Comparison of ENCODE assay signal across 28 cellular contexts in the genomic region with DNA sequence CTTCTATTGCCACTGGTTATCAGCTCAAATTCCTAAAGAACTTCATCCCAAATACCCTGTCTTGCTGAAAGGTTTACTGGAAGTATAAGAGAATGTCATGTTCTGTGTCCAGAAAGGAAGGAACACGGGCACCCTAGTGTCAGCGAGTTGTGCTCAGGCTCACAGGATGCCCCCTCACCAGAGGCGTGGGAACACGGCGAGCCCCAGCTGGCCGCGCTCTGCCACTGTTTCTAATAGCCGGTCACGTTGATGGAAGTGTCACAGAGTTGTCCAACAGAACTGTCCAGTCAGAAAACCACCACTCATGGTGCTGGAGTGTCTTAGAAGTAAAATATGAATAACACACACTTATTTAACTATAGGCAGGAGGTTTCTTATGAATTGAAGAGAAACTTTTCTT.
A peak's percentile ranks its signal among the peaks of the same experiment; 100 is the strongest.
DNase-seq lines count a peak whose midpoint lies in the region; ATAC-seq and TF ChIP-seq lines count a peak whose summit lies in the region.
"Had no signal": no experiment of that assay in that cellular context is flagged by ENCODE, and none has a peak within 500 bp of the region (broad histone marks: within the 10 kb centered on the region; RNA-seq: fewer than 3 reads in every experiment).

No MANE protein-coding gene starts in this region.

- no peak overlapping the region for H2BK5ac ChIP-seq in neuronal stem cell (ENCODE audit: low read length)

- no peaks in the 10 kb centered on the region for H3K27me3 ChIP-seq in GM23338 (ENCODE audit: insufficient read depth)
- H3K27me3 ChIP-seq in neuronal stem cell (ENCODE audit: control insufficient read depth in 3 of 3, insufficient read depth in 3 of 3, low read depth in 1 of 3, low read length in 3 of 3): no peaks in the 10 kb centered on the region
- H3K27me3 ChIP-seq in upper lobe of right lung: no peaks in the 10 kb centered on the region
- H3K27me3 ChIP-seq: BLaER1, colonic mucosa, right atrium auricular region, spleen, thyroid gland had no signal

- H2AK5ac ChIP-seq in neuronal stem cell (ENCODE audit: low read depth, low read length): no peak overlapping the region

- intact Hi-C loops in upper lobe of right lung (cut with DNase I): no loop called here

- no peak overlapping the region for H3K4me3 Mint-ChIP-seq in activated T-cell treated with anti-CD3 and anti-CD28 coated beads, Interleukin-2, amount 50 U/mL, for 24 hours
- no peak overlapping the region for H3K4me3 Mint-ChIP-seq in GM23338
- H3K4me3 Mint-ChIP-seq in activated naive CD8-positive, alpha-beta T cell: peak overlapping the region; percentile 13
- H3K4me3 Mint-ChIP-seq: endodermal cell, nephron, T-helper 17 cell had no signal

- no peak for DNase-seq in activated T-cell treated with anti-CD3 and anti-CD28 coated beads, Interleukin-2, amount 50 U/mL, for 24 hours
- no peak for DNase-seq in activated T-cell treated with anti-CD3 and anti-CD28 coated beads, Interleukin-2, amount 50 U/mL, for 1 hour
- DNase-seq in GM23338 (ENCODE audit: low spot score) (no peak), neuronal stem cell (ENCODE audit: low spot score) (no peak), upper lobe of right lung (no peak)
- no peak for DNase-seq in stimulated activated CD4-positive, alpha-beta T cell treated with anti-CD3 and anti-CD28 coated beads, Interleukin-2, amount 100 ng/mL, for 48 hours
- DNase-seq: ACHN; colonic mucosa; endodermal cell; hypothalamus; left ventricle myocardium superior; midbrain; NCI-H1092; NCI-H187 treated with DMSO at 0.1 percent for 48 hours; NCI-H524 treated with DMSO at 0.1 percent for 48 hours; spleen; stimulated activated CD4-positive, alpha-beta T cell treated with anti-CD3 and anti-CD28 coated beads, Interleukin-4, amount 100 ng/mL, for 1 hour; stimulated activated naive CD8-positive, alpha-beta T cell treated with anti-CD3 and anti-CD28 coated beads, Interleukin-15, Interleukin-2, amounts not matched to agents 100 U/mL and 50 U/mL, for 24 hours; T-helper 17 cell; thyroid gland had no signal

- H3K27ac ChIP-seq in GM23338 (ENCODE audit: low read depth) (no peak overlapping the region), neuronal stem cell (replicated peaks; ENCODE audit: low read length) (no peak overlapping the region), upper lobe of right lung (no peak overlapping the region)
- H3K27ac ChIP-seq: BLaER1, colonic mucosa, parathyroid adenoma, right atrium auricular region, SJSA1, thyroid gland had no signal

- no peak for ATAC-seq in GM23338
- no peak for ATAC-seq in HG03571 (IDR thresholded peaks at IDR 0.05; ENCODE audit: unreplicated experiment)
- no peak for ATAC-seq in upper lobe of right lung
- ATAC-seq: HCT116, left ventricle myocardium superior, T-helper 17 cell had no signal

- H3K9me3 ChIP-seq in neuronal stem cell (replicated peaks in 1 of 2; ENCODE audit: control insufficient read depth in 2 of 2, insufficient read depth in 1 of 2, low read depth in 1 of 2, low read length in 2 of 2) (peaks cover 0 to 3% of the 10 kb centered on the region in 2 donors), upper lobe of right lung (no peaks in the 10 kb centered on the region)
- H3K9me3 ChIP-seq: BLaER1, colonic mucosa, right atrium auricular region, SJSA1, spleen, thyroid gland had no signal

- peaks cover 98% of the 10 kb centered on the region for H3K4me1 Mint-ChIP-seq in activated T-cell treated with anti-CD3 and anti-CD28 coated beads, Interleukin-2, amount 50 U/mL, for 24 hours (ENCODE audit: low read depth)
- peaks cover 55% of the 10 kb centered on the region for H3K4me1 Mint-ChIP-seq in GM23338
- H3K4me1 Mint-ChIP-seq in activated naive CD8-positive, alpha-beta T cell (ENCODE audit: low read depth): peaks cover 97% of the 10 kb centered on the region
- H3K4me1 Mint-ChIP-seq: nephron had no signal

- no peak overlapping the region for H4K8ac ChIP-seq in neuronal stem cell (ENCODE audit: low read depth, low read length)

- H2AFZ ChIP-seq in GM23338: no peak overlapping the region
- no peak overlapping the region for H2AFZ ChIP-seq in neuronal stem cell (ENCODE audit: low read length)
- H2AFZ ChIP-seq: parathyroid adenoma had no signal

- no peak overlapping the region for H2BK120ac ChIP-seq in neuronal stem cell (ENCODE audit: low read depth, low read length)

- H3K4me2 ChIP-seq in GM23338 (0 out of 2 replicates have a peak overlapping the region, but pooled peaks have one; percentile 63), neuronal stem cell (ENCODE audit: insufficient read depth, low read length, poor library complexity, severe bottlenecking) (no peak overlapping the region)
- H3K4me2 ChIP-seq: BLaER1 had no signal

- H3K9ac ChIP-seq in neuronal stem cell (ENCODE audit: low read depth, low read length, poor library complexity): no peak overlapping the region
- H3K9ac ChIP-seq: BLaER1, parathyroid adenoma had no signal

- H3K4me1 ChIP-seq in GM23338 (ENCODE audit: insufficient read depth) (peaks cover 55% of the 10 kb centered on the region), neuronal stem cell (ENCODE audit: control insufficient read depth in 2 of 2, insufficient read depth in 1 of 2, low read depth in 1 of 2, low read length in 2 of 2) (peaks cover 0 to 10% of the 10 kb centered on the region in 2 donors), upper lobe of right lung (no peaks in the 10 kb centered on the region)
- H3K4me1 ChIP-seq: colonic mucosa, parathyroid adenoma, right atrium auricular region, SJSA1, thyroid gland had no signal

- no peaks in the 10 kb centered on the region for H3F3A ChIP-seq in GM23338 (replicated peaks; ENCODE audit: low read depth)

- no peak overlapping the region for H2BK12ac ChIP-seq in neuronal stem cell (ENCODE audit: low read length)

- TF ChIP-seq CTCF in GM23338 (conservative IDR thresholded peaks at IDR 0.05; ENCODE audit: low read depth in 2 of 2) (no peak), upper lobe of right lung (IDR thresholded peaks at IDR 0.05) (no peak)

- no peak overlapping the region for H4K91ac ChIP-seq in neuronal stem cell (ENCODE audit: low read depth, low read length, poor library complexity)

- no peaks in the 10 kb centered on the region for H3K36me3 ChIP-seq in GM23338 (ENCODE audit: insufficient read depth)
- no peaks in the 10 kb centered on the region for H3K36me3 ChIP-seq in neuronal stem cell (replicated peaks in 1 of 2; ENCODE audit: control insufficient read depth in 2 of 2, insufficient read depth in 2 of 2, low read length in 2 of 2)
- peaks cover under 1% of the 10 kb centered on the region for H3K36me3 ChIP-seq in upper lobe of right lung
- H3K36me3 ChIP-seq: colonic mucosa, right atrium auricular region, SJSA1, thyroid gland had no signal

- peaks cover 99% of the 10 kb centered on the region for H3K36me3 Mint-ChIP-seq in activated T-cell treated with anti-CD3 and anti-CD28 coated beads, Interleukin-2, amount 50 U/mL, for 24 hours (ENCODE audit: low read depth)
- no peaks in the 10 kb centered on the region for H3K36me3 Mint-ChIP-seq in GM23338 (ENCODE audit: low read depth)
- peaks cover 32% of the 10 kb centered on the region for H3K36me3 Mint-ChIP-seq in activated naive CD8-positive, alpha-beta T cell

- H3K23ac ChIP-seq in neuronal stem cell (ENCODE audit: low read depth, low read length, poor library complexity): no peak overlapping the region

- H3K79me1 ChIP-seq in neuronal stem cell (ENCODE audit: low read depth, low read length): no peaks in the 10 kb centered on the region

- no CpG with 5 or more reads among the region's 9 CpGs for WGBS in neuronal stem cell (ENCODE audit: extremely low coverage in 2 of 2, insufficient read length in 2 of 2, insufficient replicate concordance in 1 of 2), 2 donors

- no peak overlapping the region for H3K4ac ChIP-seq in neuronal stem cell (ENCODE audit: low read length)

- H3K14ac ChIP-seq in neuronal stem cell (ENCODE audit: low read length): no peak overlapping the region

- no peaks in the 10 kb centered on the region for H3K9me3 Mint-ChIP-seq in activated T-cell treated with anti-CD3 and anti-CD28 coated beads, Interleukin-2, amount 50 U/mL, for 24 hours
- H3K9me3 Mint-ChIP-seq in GM23338: no peaks in the 10 kb centered on the region
- H3K9me3 Mint-ChIP-seq in activated naive CD8-positive, alpha-beta T cell (ENCODE audit: low read depth): no peaks in the 10 kb centered on the region
- H3K9me3 Mint-ChIP-seq: endodermal cell, nephron had no signal

- H3K27me3 Mint-ChIP-seq in activated T-cell treated with anti-CD3 and anti-CD28 coated beads, Interleukin-2, amount 50 U/mL, for 24 hours: no peaks in the 10 kb centered on the region
- peaks cover 6% of the 10 kb centered on the region for H3K27me3 Mint-ChIP-seq in GM23338 (ENCODE audit: insufficient read depth, low read depth, poor library complexity)
- no peaks in the 10 kb centered on the region for H3K27me3 Mint-ChIP-seq in activated naive CD8-positive, alpha-beta T cell
- H3K27me3 Mint-ChIP-seq: T-helper 17 cell had no signal

- no peak overlapping the region for H2BK15ac ChIP-seq in neuronal stem cell (ENCODE audit: low read length)

- H3K79me2 ChIP-seq in GM23338 (replicated peaks; ENCODE audit: insufficient read depth): no peaks in the 10 kb centered on the region
- H3K79me2 ChIP-seq: parathyroid adenoma had no signal

- H3K27ac Mint-ChIP-seq in activated T-cell treated with anti-CD3 and anti-CD28 coated beads, Interleukin-2, amount 50 U/mL, for 24 hours: peak overlapping the region; percentile 86
- no peak overlapping the region for H3K27ac Mint-ChIP-seq in GM23338
- peak overlapping the region; percentile 86 for H3K27ac Mint-ChIP-seq in activated naive CD8-positive, alpha-beta T cell
- H3K27ac Mint-ChIP-seq: endodermal cell, nephron, T-helper 17 cell had no signal

- H3K4me3 ChIP-seq in GM23338 (no peak overlapping the region), neuronal stem cell (ENCODE audit: low read length in 2 of 2) (no peak overlapping the region), upper lobe of right lung (no peak overlapping the region)
- H3K4me3 ChIP-seq: BLaER1, colonic mucosa, right atrium auricular region, SJSA1, spleen, thyroid gland had no signal

- peak overlapping the region; percentile 69 for H3K18ac ChIP-seq in neuronal stem cell (ENCODE audit: low read length)

- H3K9me2 ChIP-seq in GM23338 (ENCODE audit: insufficient read depth): no peaks in the 10 kb centered on the region

- no peaks in the 10 kb centered on the region for H4K20me1 ChIP-seq in GM23338 (replicated peaks; ENCODE audit: insufficient read depth)

TF ChIP-seq in GM23338, 12 proteins besides CTCF, POLR2A, EP300 and RAD21 (continues in another document):
- TF ChIP-seq JUNB (IDR thresholded peaks at IDR 0.05; ENCODE audit: unreplicated experiment): no peak
- TF ChIP-seq EZH2 (IDR thresholded peaks at IDR 0.05; ENCODE audit: low read depth, unreplicated experiment): no peak
- TF ChIP-seq NANOG (IDR thresholded peaks at IDR 0.05; ENCODE audit: borderline replicate concordance): no peak
- no peak for TF ChIP-seq ZNF114 (CRISPR knock-in tag; IDR thresholded peaks at IDR 0.05)
- no peak for TF ChIP-seq ZNF331 (CRISPR knock-in tag; IDR thresholded peaks at IDR 0.05; ENCODE audit: low read depth)
- no peak for TF ChIP-seq EZH2phosphoT487 (IDR thresholded peaks at IDR 0.05; ENCODE audit: unreplicated experiment)
